Comparison of ENCODE assay signal across 15 cellular contexts in the genomic region with DNA sequence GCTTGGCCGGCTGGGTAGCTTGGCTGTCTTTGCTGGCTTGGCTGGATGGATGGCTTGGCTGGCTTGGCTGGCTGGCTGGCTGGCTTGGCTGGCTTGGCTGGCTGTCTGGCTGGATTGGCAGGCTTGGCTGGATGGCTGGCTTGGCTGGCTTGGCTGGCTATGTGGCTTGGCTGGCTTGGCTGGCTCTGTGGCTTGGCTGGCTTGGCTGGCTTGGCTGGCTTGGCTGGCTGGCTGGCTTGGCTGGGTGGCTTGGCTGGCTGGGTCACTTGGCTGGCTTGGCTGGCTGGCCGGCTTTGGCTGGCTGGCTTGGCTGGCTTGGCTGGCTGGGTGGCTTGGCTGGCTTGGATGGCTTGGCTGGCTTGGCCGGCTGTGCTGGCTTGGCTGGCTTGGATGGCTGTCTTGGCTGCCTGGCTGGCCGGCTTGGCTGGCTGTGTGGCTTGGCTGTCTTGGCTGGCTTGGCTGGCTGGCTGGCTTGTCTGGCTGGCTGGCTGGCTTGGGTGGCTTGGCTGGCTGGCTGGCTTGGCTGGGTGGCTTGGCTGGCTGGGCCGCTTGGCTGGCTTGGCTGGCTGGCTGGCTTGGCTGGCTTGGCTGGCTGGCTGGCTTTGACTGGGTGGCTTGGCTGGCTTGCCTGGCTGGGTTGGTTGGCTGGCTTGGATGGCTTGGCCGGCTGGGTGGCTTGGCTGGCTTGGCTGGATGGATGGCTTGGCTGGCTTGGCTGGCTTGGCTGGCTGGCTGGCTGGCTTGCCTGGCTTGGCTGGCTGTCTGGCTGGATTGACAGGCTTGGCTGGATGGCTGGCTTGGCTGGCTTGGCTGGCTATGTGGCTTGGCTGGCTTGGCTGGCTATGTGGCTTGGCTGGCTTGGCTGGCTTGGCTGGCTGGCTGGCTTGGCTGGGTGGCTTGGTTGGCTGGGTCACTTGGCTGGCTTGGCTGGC. TPM values are rescaled to one million over a fixed set of nuclear protein-coding genes. Genes with fewer than 3 reads are reported as not detected.
DNase-seq lines count a peak whose midpoint lies in the region; ATAC-seq and TF ChIP-seq lines count a peak whose summit lies in the region.
"Not testable (repeated sequence)": the region's sequence is repeated elsewhere in the genome, so short reads cannot be mapped to it uniquely, and the experiment has no call there.
"Had no signal": no experiment of that assay in that cellular context is flagged by ENCODE, and none has a peak within 500 bp of the region (broad histone marks: within the 10 kb centered on the region; RNA-seq: fewer than 3 reads in every experiment).

No MANE protein-coding gene starts in this region.

- TF ChIP-seq CTCF in glutamatergic neuron (IDR thresholded peaks at IDR 0.05; ENCODE audit: partially characterized antibody, unreplicated experiment); mucosa of descending colon (IDR thresholded peaks at IDR 0.05): not testable (repeated sequence)

- intact Hi-C loops in mucosa of descending colon (cut with DNase I, micrococcal nuclease): not testable (repeated sequence)

- H3K4me3 ChIP-seq in CD8-positive, alpha-beta memory T cell (ENCODE audit: low read length); mucosa of descending colon: not testable (repeated sequence)

- H3K4me1 Mint-ChIP-seq in CD8-positive, alpha-beta memory T cell; T-helper 17 cell; activated CD8-positive, alpha-beta memory T cell treated with anti-CD3 and anti-CD28 coated beads, Interleukin-2, amount 10 ng/mL, durations not matched to agents 7 days and 5 days; glutamatergic neuron (ENCODE audit: low read depth, unreplicated experiment); stimulated activated naive CD8-positive, alpha-beta T cell treated with anti-CD3 and anti-CD28 coated beads, Interleukin-15, amount 100 ng/mL, for 72 hours: not testable (repeated sequence)

- ATAC-seq in T-helper 17 cell; activated CD8-positive, alpha-beta memory T cell treated with anti-CD3 and anti-CD28 coated beads, Interleukin-2, amount 10 ng/mL, durations not matched to agents 7 days and 5 days; mucosa of descending colon; stimulated activated naive CD8-positive, alpha-beta T cell treated with anti-CD3 and anti-CD28 coated beads, Interleukin-15, amount 100 ng/mL, for 72 hours: not testable (repeated sequence)

- not testable (repeated sequence) for H3K36me3 ChIP-seq in CD8-positive, alpha-beta memory T cell (ENCODE audit: insufficient read depth, low read length); mucosa of descending colon (ENCODE audit: low read depth)

- not testable (repeated sequence) for H3K36me3 Mint-ChIP-seq in CD8-positive, alpha-beta memory T cell; T-helper 17 cell (ENCODE audit: low read depth); activated CD8-positive, alpha-beta memory T cell treated with anti-CD3 and anti-CD28 coated beads, Interleukin-2, amount 10 ng/mL, durations not matched to agents 7 days and 5 days; glutamatergic neuron (ENCODE audit: unreplicated experiment)

- not testable (repeated sequence) for H3K27ac Mint-ChIP-seq in CD8-positive, alpha-beta memory T cell; T-helper 17 cell; activated CD8-positive, alpha-beta memory T cell treated with anti-CD3 and anti-CD28 coated beads, Interleukin-2, amount 10 ng/mL, durations not matched to agents 7 days and 5 days; glutamatergic neuron (ENCODE audit: unreplicated experiment); stimulated activated naive CD8-positive, alpha-beta T cell treated with anti-CD3 and anti-CD28 coated beads, Interleukin-15, amount 100 ng/mL, for 72 hours

- H3K27me3 ChIP-seq in CD8-positive, alpha-beta memory T cell (ENCODE audit: insufficient read depth, low read length, poor library complexity, severe bottlenecking): not testable (repeated sequence)

- not testable (repeated sequence) for H3K27me3 Mint-ChIP-seq in CD8-positive, alpha-beta memory T cell; T-helper 17 cell; activated CD8-positive, alpha-beta memory T cell treated with anti-CD3 and anti-CD28 coated beads, Interleukin-2, amount 10 ng/mL, durations not matched to agents 7 days and 5 days; glutamatergic neuron (ENCODE audit: unreplicated experiment); stimulated activated naive CD8-positive, alpha-beta T cell treated with anti-CD3 and anti-CD28 coated beads, Interleukin-15, amount 100 ng/mL, for 72 hours

- peaks cover 0 to 12% (median 0%) of the 10 kb centered on the region in 5 donors for H3K9me3 Mint-ChIP-seq in CD8-positive, alpha-beta memory T cell
- not testable (repeated sequence) for H3K9me3 Mint-ChIP-seq in activated CD8-positive, alpha-beta memory T cell treated with anti-CD3 and anti-CD28 coated beads, Interleukin-2, amount 10 ng/mL, durations not matched to agents 7 days and 5 days (ENCODE audit: low read depth); glutamatergic neuron (ENCODE audit: unreplicated experiment); stimulated activated naive CD8-positive, alpha-beta T cell treated with anti-CD3 and anti-CD28 coated beads, Interleukin-15, amount 100 ng/mL, for 72 hours

- H3K27ac ChIP-seq in CD8-positive, alpha-beta memory T cell (ENCODE audit: low read depth, low read length): not testable (repeated sequence)

- peak in 4 of 5 donors; percentile 10 to 35 (median 26) for DNase-seq in CD8-positive, alpha-beta memory T cell
- peak in 2 of 3 donors; percentile 37 to 39 for DNase-seq in T-helper 17 cell
- peak; percentile 52 for DNase-seq in activated CD8-positive, alpha-beta memory T cell treated with anti-CD3 and anti-CD28 coated beads, Interleukin-2, amount 10 ng/mL, durations not matched to agents 7 days and 5 days
- DNase-seq in activated naive CD8-positive, alpha-beta T cell treated with anti-CD3 and anti-CD28 coated beads, Interleukin-2, amount 50 U/mL, for 16 hours (ENCODE audit: low read depth, low spot score): peak; percentile 47
- DNase-seq in glutamatergic neuron: peak; percentile 43
- peak in 2 of 3 donors; percentile 18 to 41 for DNase-seq in mucosa of descending colon
- DNase-seq in stimulated activated CD4-positive, alpha-beta T cell treated with anti-CD3 and anti-CD28 coated beads, Interleukin-15, amount 100 ng/mL, for 1 hour (ENCODE audit: low read depth in 1 of 2, low spot score in 1 of 2): peak; percentile 14 to 45
- peak; percentile 31 to 43 for DNase-seq in stimulated activated naive CD8-positive, alpha-beta T cell treated with anti-CD3 and anti-CD28 coated beads, Interleukin-15, amount 100 ng/mL, for 72 hours

- not testable (repeated sequence) for H3K9me3 ChIP-seq in CD8-positive, alpha-beta memory T cell (ENCODE audit: low read length); T-helper 17 cell (ENCODE audit: control insufficient read depth, low read length, poor library complexity, severe bottlenecking); mucosa of descending colon

- not testable (repeated sequence) for H3K4me3 Mint-ChIP-seq in CD8-positive, alpha-beta memory T cell; T-helper 17 cell; activated CD8-positive, alpha-beta memory T cell treated with anti-CD3 and anti-CD28 coated beads, Interleukin-2, amount 10 ng/mL, durations not matched to agents 7 days and 5 days; glutamatergic neuron (ENCODE audit: unreplicated experiment); stimulated activated naive CD8-positive, alpha-beta T cell treated with anti-CD3 and anti-CD28 coated beads, Interleukin-15, amount 100 ng/mL, for 72 hours

- CTCF ChIA-PET in CD8-positive, alpha-beta memory T cell (lab: Charles Lee); activated CD8-positive, alpha-beta memory T cell treated with anti-CD3 and anti-CD28 coated beads, Interleukin-2, amount 10 ng/mL, durations not matched to agents 7 days and 5 days (lab: Charles Lee): not testable (repeated sequence)

- not testable (repeated sequence) for H3K4me1 ChIP-seq in CD8-positive, alpha-beta memory T cell (ENCODE audit: insufficient read depth, low read length); mucosa of descending colon (ENCODE audit: low read depth)

- POLR2A ChIA-PET in CD8-positive, alpha-beta memory T cell (lab: Charles Lee): not testable (repeated sequence)

RNA-seq across cellular contexts. Expression of gene TP53TG3B, which starts 22.8 kb away (rescaled TPM):
- not detected for total RNA-seq in CD8-positive, alpha-beta memory T cell
- not detected for polyA plus RNA-seq in CD8-positive, alpha-beta memory T cell
- total RNA-seq in T-helper 17 cell (not detected), glutamatergic neuron (ENCODE audit: unreplicated experiment) (not detected), mucosa of descending colon (not detected)
- total RNA-seq in activated CD8-positive, alpha-beta memory T cell treated with anti-CD3 and anti-CD28 coated beads, Interleukin-2, amount 10 ng/mL, durations not matched to agents 7 days and 5 days: not detected
- total RNA-seq: activated CD4-positive, alpha-beta T cell treated with anti-CD3 and anti-CD28 coated beads, Interleukin-2, amount 10 ng/mL, durations not matched to agents 24 days and 14 days; frontal cortex; G401; mesenteric fat pad; ovary; T-helper 2 cell treated with Interferon-gamma antibody and Interleukin-4, amounts not matched to agents 100 ng/mL and 5 ng/mL, for 36 hours; upper lobe of right lung had no signal

RNA-seq across cellular contexts. Expression of gene TP53TG3E, which starts 33.8 kb away (rescaled TPM):
- total RNA-seq in CD8-positive, alpha-beta memory T cell: not detected
- not detected for polyA plus RNA-seq in CD8-positive, alpha-beta memory T cell
- total RNA-seq in T-helper 17 cell (not detected), glutamatergic neuron (ENCODE audit: unreplicated experiment) (not detected), mucosa of descending colon (not detected)
- not detected for total RNA-seq in activated CD8-positive, alpha-beta memory T cell treated with anti-CD3 and anti-CD28 coated beads, Interleukin-2, amount 10 ng/mL, durations not matched to agents 7 days and 5 days
- total RNA-seq: activated CD4-positive, alpha-beta T cell treated with anti-CD3 and anti-CD28 coated beads, Interleukin-2, amount 10 ng/mL, durations not matched to agents 24 days and 14 days; frontal cortex; G401; mesenteric fat pad; ovary; T-helper 2 cell treated with Interferon-gamma antibody and Interleukin-4, amounts not matched to agents 100 ng/mL and 5 ng/mL, for 36 hours; upper lobe of right lung had no signal
- polyA plus RNA-seq: ovary had no signal
